Comparison of ENCODE assay signal across 20 cellular contexts in the genomic region with DNA sequence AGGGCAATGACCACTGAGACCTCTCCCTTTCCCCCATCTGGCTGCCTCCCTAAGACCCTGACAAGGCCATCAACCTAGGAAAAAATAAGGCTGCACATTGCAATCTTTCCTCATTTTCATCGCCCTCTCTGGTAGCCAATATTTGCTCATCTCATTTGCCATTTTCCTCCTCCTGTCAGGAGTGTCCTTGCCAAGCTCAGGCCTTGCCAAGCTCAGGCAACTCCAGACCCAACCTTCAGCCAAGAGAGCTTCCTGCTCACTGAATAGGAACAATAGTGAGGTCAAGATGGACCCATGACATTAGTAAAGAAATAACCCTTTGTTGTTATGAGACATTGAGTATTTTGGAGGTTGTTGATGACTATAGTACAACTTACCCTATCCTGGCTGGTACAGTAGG.
"Had no signal": no experiment of that assay in that cellular context is flagged by ENCODE, and none has a peak within 500 bp of the region (broad histone marks: within the 10 kb centered on the region; RNA-seq: fewer than 3 reads in every experiment).

No MANE protein-coding gene starts in this region.

- DNase-seq: KBM-7, MG63, NCI-H1092, NCI-H1105 treated with DMSO at 0.1 percent for 48 hours, NCI-H1417 treated with DMSO at 0.1 percent for 48 hours, NCI-H146, NCI-H1694 treated with DMSO at 0.1 percent for 48 hours, NCI-H1930, NCI-H2081, NCI-H2107, NCI-H2227 treated with DMSO at 0.1 percent for 48 hours, NCI-H510A treated with DMSO at 0.1 percent for 48 hours, NCI-H526, NCI-H82, Right ventricle myocardium superior, RPMI8226, SIG-M5 had no signal

- H3K9me3 ChIP-seq: MG63, SJSA1 had no signal

- H3K4me1 ChIP-seq: SJSA1 had no signal

- H3K27me3 ChIP-seq: MG63, SJSA1 had no signal

- H3K4me3 ChIP-seq: MG63, SJSA1, SK-N-MC had no signal

- H3K36me3 ChIP-seq: MG63, SJSA1 had no signal

- FAIRE-seq: RCC 7860 had no signal

- H3K27ac ChIP-seq: SJSA1, SK-N-MC had no signal
